9 cellular contexts compared by ENCODE assay signal in the genomic region with DNA sequence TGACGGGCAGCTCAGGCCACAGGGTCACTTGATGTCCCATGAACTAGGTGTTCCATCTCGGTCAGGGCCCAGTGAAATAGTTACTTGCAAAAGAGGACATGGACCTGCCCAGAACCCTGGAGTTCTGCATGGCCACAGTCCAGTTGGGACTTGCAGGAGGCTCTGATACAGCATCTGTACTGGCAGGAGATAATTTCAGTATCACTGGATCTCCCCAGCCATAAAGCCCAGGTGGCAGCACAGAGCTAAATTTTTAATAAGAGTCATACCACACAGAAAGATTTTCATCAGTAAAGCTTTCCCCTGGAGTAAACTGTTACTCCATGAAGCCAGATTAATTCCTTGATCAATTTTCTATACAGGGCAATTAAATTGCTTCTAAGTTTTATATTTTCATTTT. TPM values are rescaled to one million over a fixed set of nuclear protein-coding genes. Genes with fewer than 3 reads are reported as not detected.
DNase-seq lines count a peak whose midpoint lies in the region; ATAC-seq and TF ChIP-seq lines count a peak whose summit lies in the region.
"Had no signal": no experiment of that assay in that cellular context is flagged by ENCODE, and none has a peak within 500 bp of the region (broad histone marks: within the 10 kb centered on the region; RNA-seq: fewer than 3 reads in every experiment).

No MANE protein-coding gene starts in this region.

- H3K27ac ChIP-seq in neural progenitor cell, result no peak overlapping the region

- H3K9me3 Mint-ChIP-seq in neural progenitor cell, result no peaks in the 10 kb centered on the region

- in situ Hi-C loops in T47D (cut with HindIII; ENCODE audit: low pct_unique_long_range_greater_than_20kb, low sequenced_read_pairs), result no loop called here

- no peak overlapping the region for H3K4me3 Mint-ChIP-seq in neural progenitor cell

- ATAC-seq in HG03342 (IDR thresholded peaks at IDR 0.05; ENCODE audit: unreplicated experiment) (no peak), GM18867 (IDR thresholded peaks at IDR 0.05; ENCODE audit: unreplicated experiment) (no peak)

- no peak overlapping the region for H2AFZ ChIP-seq in neural progenitor cell (replicated peaks)

- H3K4me1 ChIP-seq in neural progenitor cell, result no peaks in the 10 kb centered on the region
- H3K4me1 ChIP-seq: HAP-1 had no signal

- H3K9ac ChIP-seq in neural progenitor cell, result no peak overlapping the region

- H3K79me2 ChIP-seq in neural progenitor cell (ENCODE audit: low read depth), result no peaks in the 10 kb centered on the region

- no peaks in the 10 kb centered on the region for H3K36me3 Mint-ChIP-seq in neural progenitor cell

- no peaks in the 10 kb centered on the region for H4K20me1 ChIP-seq in neural progenitor cell (ENCODE audit: low read depth)

- DNase-seq in DMS53 (lab: John Stamatoyannopoulos, UW), result peak; percentile 37
- no peak for DNase-seq in DMS53 treated with DMSO at 0.1 percent for 48 hours (lab: John Stamatoyannopoulos, UW; ENCODE audit: unreplicated experiment)
- DNase-seq in T47D (ENCODE audit: low read depth in 1 of 2, low spot score in 1 of 2), result peak; percentile 67 to 76
- no peak for DNase-seq in neural progenitor cell (ENCODE audit: low spot score)
- no peak for DNase-seq in retina

- no peak overlapping the region for H3K4me2 ChIP-seq in neural progenitor cell

- H3K27ac Mint-ChIP-seq in neural progenitor cell, result peak overlapping the region; percentile 63

- TF ChIP-seq CTCF in LNCAP (IDR thresholded peaks at IDR 0.05) (peak; percentile 36), neural progenitor cell (IDR thresholded peaks at IDR 0.05) (no peak)

- no peaks in the 10 kb centered on the region for H3K9me3 ChIP-seq in neural progenitor cell (ENCODE audit: low read depth)
- H3K9me3 ChIP-seq: HAP-1 had no signal

- no peaks in the 10 kb centered on the region for H3K4me1 Mint-ChIP-seq in neural progenitor cell

- no peaks in the 10 kb centered on the region for H3F3A ChIP-seq in neural progenitor cell (ENCODE audit: low read depth)

- H3K36me3 ChIP-seq in neural progenitor cell, result no peaks in the 10 kb centered on the region
- H3K36me3 ChIP-seq: HAP-1 had no signal

- no peaks in the 10 kb centered on the region for H3K27me3 ChIP-seq in neural progenitor cell

- H3K27me3 Mint-ChIP-seq in neural progenitor cell (ENCODE audit: insufficient read depth, low read depth), result peaks cover 4% of the 10 kb centered on the region

- H3K4me3 ChIP-seq in neural progenitor cell, result no peak overlapping the region
- H3K4me3 ChIP-seq: HAP-1 had no signal

RNA-seq across cellular contexts. Expression of a gene that starts 18.0 kb away (rescaled TPM):
- 3.4 and 19.9 TPM in 2 replicates for total RNA-seq in neural progenitor cell (ENCODE audit: low replicate concordance)

RNA-seq across cellular contexts. Expression of a gene that starts 22.8 kb away (rescaled TPM):
- total RNA-seq in neural progenitor cell (ENCODE audit: low replicate concordance), result 28.9 and 32.9 TPM in 2 replicates

RNA-seq across cellular contexts. Expression of a gene that starts 23.0 kb away (rescaled TPM):
- 209 and 268 TPM in 2 replicates for total RNA-seq in neural progenitor cell (ENCODE audit: low replicate concordance)

RNA-seq across cellular contexts. Expression of a gene that starts 40.0 kb away (rescaled TPM):
- total RNA-seq in neural progenitor cell (ENCODE audit: low replicate concordance), result 1.9 and 4.3 TPM in 2 replicates

RNA-seq across cellular contexts. Expression of a gene that starts 57.3 kb away (rescaled TPM):
- total RNA-seq in neural progenitor cell (ENCODE audit: low replicate concordance), result 50.8 and 52.8 TPM in 2 replicates

Comparison
In these comparisons a context has a peak if more than half of its experiments do, and no peak if none do; other contexts are left out.
1. DNase-seq: peak in DMS53 (single experiment) and T47D (2 of 2); none in DMS53 treated with DMSO at 0.1 percent for 48 hours (single experiment), neural progenitor cell (single experiment) and retina (single experiment).